Comparison of ENCODE assay signal across 27 cellular contexts in genomic region chr9:34219421-34219820, GRCh38.
"Had no signal": no experiment of that assay in that cellular context is flagged by ENCODE, and none has a peak within 500 bp of the region (broad histone marks: within the 10 kb centered on the region; RNA-seq: fewer than 3 reads in every experiment).

No MANE protein-coding gene starts in this region.

- H3K27me3 ChIP-seq: left lung, ovary, right atrium auricular region, stomach, testis, thyroid gland, transverse colon, upper lobe of left lung, vagina had no signal

- FAIRE-seq: islet of Langerhans, kidney had no signal

- H3K4me3 ChIP-seq: left lung, lower lobe of right lung, ovary, right atrium auricular region, skin epidermis, stomach, testis, thyroid gland, transverse colon, upper lobe of left lung, vagina had no signal

- ATAC-seq: left colon; left lung; lower lobe of right lung; naive thymus-derived CD8-positive, alpha-beta T cell; sciatic nerve; stimulated activated naive B cell treated with anti-CD40 and anti-IgM and Interleukin-4, amounts not matched to agents 10 μg/mL and 1 μg/mL and 100 μg/mL, for 72 hours; stimulated activated naive CD8-positive, alpha-beta T cell treated with anti-CD3 and anti-CD28 coated beads, Interleukin-15, Interleukin-2, amounts not matched to agents 100 U/mL and 50 U/mL, for 24 hours had no signal

- H3K27ac ChIP-seq: left lung, lower lobe of right lung, ovary, right atrium auricular region, stomach, thyroid gland, transverse colon, upper lobe of left lung, vagina had no signal

- DNase-seq: hypothalamus; immature natural killer cell; kidney; left colon; left lung; lower lobe of right lung; mammary epithelial cell; mesenchymal stem cell; naive thymus-derived CD8-positive, alpha-beta T cell; occipital lobe; ovary; stimulated activated CD4-positive, alpha-beta T cell treated with anti-CD3 and anti-CD28 coated beads, Interleukin-12 subunit alpha, Interleukin-12 subunit beta, amount 100 ng/mL, for 4 hours; stimulated activated CD4-positive, alpha-beta T cell treated with anti-CD3 and anti-CD28 coated beads, Interleukin-15, amount 100 ng/mL, for 24 hours; stimulated activated CD4-positive, alpha-beta T cell treated with anti-CD3 and anti-CD28 coated beads, Interleukin-2, amount 100 ng/mL, for 24 hours; stimulated activated CD4-positive, alpha-beta T cell treated with anti-CD3 and anti-CD28 coated beads, Interleukin-4, amount 100 ng/mL, for 1 hour; stimulated activated naive B cell treated with anti-CD40 and anti-IgM and Interleukin-4, amounts not matched to agents 10 μg/mL and 1 μg/mL and 100 μg/mL, for 72 hours; stimulated activated naive CD8-positive, alpha-beta T cell treated with anti-CD3 and anti-CD28 coated beads, Interleukin-15, Interleukin-2, amounts not matched to agents 100 U/mL and 50 U/mL, for 24 hours; stomach; testis; thyroid gland; transverse colon; upper lobe of left lung had no signal

- H3K9me3 ChIP-seq: left lung, lower lobe of right lung, ovary, right atrium auricular region, stomach, testis, thyroid gland, transverse colon, upper lobe of left lung, vagina had no signal

- H3K36me3 ChIP-seq: ovary, right atrium auricular region, thyroid gland, transverse colon had no signal

- H3K4me1 ChIP-seq: lower lobe of right lung, upper lobe of left lung had no signal
